In the genomic region with DNA sequence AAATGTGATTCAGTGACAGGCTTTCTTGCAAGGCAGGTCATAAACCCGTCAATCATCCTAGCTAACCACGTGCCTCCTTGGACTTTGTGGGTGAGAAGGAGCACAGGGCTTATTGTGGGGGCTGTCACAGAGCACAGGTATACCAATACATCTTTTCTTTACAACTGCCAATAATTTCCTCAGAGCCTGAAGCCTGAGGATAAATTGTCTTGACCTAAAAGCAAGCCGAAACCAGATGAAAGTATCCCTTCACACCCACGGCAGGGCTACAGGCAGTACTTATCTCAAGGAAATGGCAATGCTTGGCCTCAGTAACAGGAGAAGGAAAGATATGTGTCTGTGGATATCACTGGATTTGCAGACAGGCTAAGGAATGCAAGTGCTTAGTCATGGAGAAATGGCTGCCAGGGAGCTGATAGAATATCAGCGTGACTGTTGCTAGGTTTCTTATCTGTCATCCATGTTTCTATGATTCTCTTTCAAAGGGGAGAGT, we compare ENCODE assay signal across 1 cellular context.
TF ChIP-seq lines count a peak whose summit lies in the region.

No MANE protein-coding gene starts in this region.

TF ChIP-seq in K562, 482 proteins besides CTCF, POLR2A, EP300 and RAD21 (continued from another document and continues in another):
- TF ChIP-seq, protein P1, sequence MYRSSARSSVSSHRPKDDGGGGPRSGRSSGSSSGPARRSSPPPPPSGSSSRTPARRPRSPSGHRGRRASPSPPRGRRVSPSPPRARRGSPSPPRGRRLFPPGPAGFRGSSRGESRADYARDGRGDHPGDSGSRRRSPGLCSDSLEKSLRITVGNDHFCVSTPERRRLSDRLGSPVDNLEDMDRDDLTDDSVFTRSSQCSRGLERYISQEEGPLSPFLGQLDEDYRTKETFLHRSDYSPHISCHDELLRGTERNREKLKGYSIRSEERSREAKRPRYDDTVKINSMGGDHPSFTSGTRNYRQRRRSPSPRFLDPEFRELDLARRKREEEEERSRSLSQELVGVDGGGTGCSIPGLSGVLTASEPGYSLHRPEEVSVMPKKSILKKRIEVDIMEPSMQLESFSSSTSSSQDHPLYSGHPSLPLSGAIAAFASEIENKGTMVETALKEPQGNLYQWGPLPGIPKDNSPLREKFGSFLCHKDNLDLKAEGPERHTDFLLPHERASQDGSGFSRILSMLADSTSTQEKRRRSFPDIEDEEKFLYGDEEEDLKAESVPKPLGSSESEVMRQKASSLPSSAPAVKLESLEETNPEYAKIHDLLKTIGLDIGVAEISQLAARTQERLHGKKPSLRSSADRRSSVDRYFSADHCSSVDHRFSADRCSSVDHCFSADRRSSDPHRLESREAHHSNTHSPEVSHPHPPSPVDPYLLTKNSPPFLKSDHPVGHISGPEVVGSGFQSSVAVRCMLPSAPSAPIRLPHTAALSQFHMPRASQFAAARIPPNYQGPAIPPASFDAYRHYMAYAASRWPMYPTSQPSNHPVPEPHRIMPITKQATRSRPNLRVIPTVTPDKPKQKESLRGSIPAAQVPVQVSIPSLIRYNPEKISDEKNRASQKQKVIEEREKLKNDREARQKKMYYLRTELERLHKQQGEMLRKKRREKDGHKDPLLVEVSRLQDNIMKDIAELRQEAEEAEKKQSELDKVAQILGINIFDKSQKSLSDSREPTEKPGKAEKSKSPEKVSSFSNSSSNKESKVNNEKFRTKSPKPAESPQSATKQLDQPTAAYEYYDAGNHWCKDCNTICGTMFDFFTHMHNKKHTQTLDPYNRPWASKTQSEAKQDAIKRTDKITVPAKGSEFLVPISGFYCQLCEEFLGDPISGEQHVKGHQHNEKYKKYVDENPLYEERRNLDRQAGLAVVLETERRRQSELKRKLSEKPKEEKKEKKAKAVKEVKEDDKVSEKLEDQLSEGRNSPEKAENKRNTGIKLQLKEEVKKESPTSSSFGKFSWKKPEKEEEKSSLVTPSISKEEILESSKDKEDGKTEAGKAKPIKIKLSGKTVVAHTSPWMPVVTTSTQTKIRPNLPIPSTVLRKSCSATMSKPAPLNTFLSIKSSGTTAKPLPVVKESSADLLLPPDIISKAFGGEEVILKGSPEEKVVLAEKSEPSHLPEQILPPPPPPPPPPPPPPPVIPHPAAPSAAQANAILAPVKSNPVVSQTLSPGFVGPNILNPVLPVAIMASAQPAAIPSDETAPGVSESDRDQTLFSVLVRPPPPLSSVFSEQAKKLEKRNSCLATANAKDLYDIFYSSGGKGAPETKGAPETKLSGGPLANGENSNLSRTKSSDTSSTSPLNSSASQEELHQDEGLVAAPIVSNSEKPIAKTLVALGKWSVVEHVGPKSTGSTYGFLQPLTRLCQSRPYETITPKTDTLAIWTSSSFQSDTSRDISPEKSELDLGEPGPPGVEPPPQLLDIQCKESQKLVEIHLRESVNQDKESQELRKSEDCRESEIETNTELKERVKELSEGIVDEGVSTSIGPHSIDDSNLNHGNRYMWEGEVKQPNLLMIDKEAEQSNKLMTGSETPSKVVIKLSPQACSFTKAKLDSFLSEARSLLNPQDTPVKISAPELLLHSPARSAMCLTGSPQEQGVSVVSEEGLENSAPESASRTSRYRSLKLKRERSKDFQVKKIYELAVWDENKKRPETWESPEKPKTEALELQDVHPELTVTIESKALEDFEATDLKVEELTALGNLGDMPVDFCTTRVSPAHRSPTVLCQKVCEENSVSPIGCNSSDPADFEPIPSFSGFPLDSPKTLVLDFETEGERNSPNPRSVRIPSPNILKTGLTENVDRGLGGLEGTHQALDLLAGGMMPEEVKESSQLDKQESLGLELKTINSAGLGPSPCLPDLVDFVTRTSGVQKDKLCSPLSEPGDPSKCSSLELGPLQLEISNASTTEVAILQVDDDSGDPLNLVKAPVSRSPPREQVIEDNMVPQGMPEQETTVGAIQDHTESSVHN (IDR thresholded peaks at IDR 0.05; ENCODE audit: borderline replicate concordance in 1 of 2, low read depth in 1 of 2), result peak in 1 of 2 experiments; percentile 52; a peak in 1 of 4 replicates
- TF ChIP-seq, protein P2, sequence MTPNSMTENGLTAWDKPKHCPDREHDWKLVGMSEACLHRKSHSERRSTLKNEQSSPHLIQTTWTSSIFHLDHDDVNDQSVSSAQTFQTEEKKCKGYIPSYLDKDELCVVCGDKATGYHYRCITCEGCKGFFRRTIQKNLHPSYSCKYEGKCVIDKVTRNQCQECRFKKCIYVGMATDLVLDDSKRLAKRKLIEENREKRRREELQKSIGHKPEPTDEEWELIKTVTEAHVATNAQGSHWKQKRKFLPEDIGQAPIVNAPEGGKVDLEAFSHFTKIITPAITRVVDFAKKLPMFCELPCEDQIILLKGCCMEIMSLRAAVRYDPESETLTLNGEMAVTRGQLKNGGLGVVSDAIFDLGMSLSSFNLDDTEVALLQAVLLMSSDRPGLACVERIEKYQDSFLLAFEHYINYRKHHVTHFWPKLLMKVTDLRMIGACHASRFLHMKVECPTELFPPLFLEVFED (CRISPR knock-in tag; conservative IDR thresholded peaks at IDR 0.05), result no peak
- peak; percentile 82 for TF ChIP-seq BACH1 (tag; IDR thresholded peaks at IDR 0.05)
- no peak for TF ChIP-seq NFXL1 (CRISPR knock-in tag; IDR thresholded peaks at IDR 0.05)
- TF ChIP-seq MAFK (IDR thresholded peaks at IDR 0.05; ENCODE audit: low read length), result peak; percentile 95
- peak; percentile 70; the same call in 1 of the 2 replicates for TF ChIP-seq ATF7 (IDR thresholded peaks at IDR 0.05)
- TF ChIP-seq, protein P3, sequence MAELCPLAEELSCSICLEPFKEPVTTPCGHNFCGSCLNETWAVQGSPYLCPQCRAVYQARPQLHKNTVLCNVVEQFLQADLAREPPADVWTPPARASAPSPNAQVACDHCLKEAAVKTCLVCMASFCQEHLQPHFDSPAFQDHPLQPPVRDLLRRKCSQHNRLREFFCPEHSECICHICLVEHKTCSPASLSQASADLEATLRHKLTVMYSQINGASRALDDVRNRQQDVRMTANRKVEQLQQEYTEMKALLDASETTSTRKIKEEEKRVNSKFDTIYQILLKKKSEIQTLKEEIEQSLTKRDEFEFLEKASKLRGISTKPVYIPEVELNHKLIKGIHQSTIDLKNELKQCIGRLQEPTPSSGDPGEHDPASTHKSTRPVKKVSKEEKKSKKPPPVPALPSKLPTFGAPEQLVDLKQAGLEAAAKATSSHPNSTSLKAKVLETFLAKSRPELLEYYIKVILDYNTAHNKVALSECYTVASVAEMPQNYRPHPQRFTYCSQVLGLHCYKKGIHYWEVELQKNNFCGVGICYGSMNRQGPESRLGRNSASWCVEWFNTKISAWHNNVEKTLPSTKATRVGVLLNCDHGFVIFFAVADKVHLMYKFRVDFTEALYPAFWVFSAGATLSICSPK (IDR thresholded peaks at IDR 0.05; ENCODE audit: borderline replicate concordance), result no peak
- TF ChIP-seq DMBX1 (CRISPR knock-in tag; IDR thresholded peaks at IDR 0.05; ENCODE audit: borderline replicate concordance), result peak; percentile 88
- no peak for TF ChIP-seq MCM7 (IDR thresholded peaks at IDR 0.05)
- TF ChIP-seq HDAC2 (IDR thresholded peaks at IDR 0.05), result peak; percentile 88
- TF ChIP-seq L3MBTL2 (IDR thresholded peaks at IDR 0.05), result peak; percentile 98
- peak; percentile 96 for TF ChIP-seq STAT5A (IDR thresholded peaks at IDR 0.05; ENCODE audit: borderline replicate concordance, low read length)
- peak; percentile 25 for TF ChIP-seq TBP (optimal IDR thresholded peaks at IDR 0.05; ENCODE audit: low read depth, low read length)
- TF ChIP-seq, protein P4, sequence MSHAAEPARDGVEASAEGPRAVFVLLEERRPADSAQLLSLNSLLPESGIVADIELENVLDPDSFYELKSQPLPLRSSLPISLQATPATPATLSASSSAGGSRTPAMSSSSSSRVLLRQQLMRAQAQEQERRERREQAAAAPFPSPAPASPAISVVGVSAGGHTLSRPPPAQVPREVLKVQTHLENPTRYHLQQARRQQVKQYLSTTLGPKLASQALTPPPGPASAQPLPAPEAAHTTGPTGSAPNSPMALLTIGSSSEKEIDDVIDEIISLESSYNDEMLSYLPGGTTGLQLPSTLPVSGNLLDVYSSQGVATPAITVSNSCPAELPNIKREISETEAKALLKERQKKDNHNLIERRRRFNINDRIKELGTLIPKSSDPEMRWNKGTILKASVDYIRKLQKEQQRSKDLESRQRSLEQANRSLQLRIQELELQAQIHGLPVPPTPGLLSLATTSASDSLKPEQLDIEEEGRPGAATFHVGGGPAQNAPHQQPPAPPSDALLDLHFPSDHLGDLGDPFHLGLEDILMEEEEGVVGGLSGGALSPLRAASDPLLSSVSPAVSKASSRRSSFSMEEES (CRISPR knock-in tag; IDR thresholded peaks at IDR 0.05), result no peak
- no peak for TF ChIP-seq ZFX (CRISPR knock-in tag; IDR thresholded peaks at IDR 0.05)
- TF ChIP-seq HNRNPLL (IDR thresholded peaks at IDR 0.05; ENCODE audit: low read depth, low read length, poor library complexity, severe bottlenecking), result no peak
- TF ChIP-seq, protein P5, sequence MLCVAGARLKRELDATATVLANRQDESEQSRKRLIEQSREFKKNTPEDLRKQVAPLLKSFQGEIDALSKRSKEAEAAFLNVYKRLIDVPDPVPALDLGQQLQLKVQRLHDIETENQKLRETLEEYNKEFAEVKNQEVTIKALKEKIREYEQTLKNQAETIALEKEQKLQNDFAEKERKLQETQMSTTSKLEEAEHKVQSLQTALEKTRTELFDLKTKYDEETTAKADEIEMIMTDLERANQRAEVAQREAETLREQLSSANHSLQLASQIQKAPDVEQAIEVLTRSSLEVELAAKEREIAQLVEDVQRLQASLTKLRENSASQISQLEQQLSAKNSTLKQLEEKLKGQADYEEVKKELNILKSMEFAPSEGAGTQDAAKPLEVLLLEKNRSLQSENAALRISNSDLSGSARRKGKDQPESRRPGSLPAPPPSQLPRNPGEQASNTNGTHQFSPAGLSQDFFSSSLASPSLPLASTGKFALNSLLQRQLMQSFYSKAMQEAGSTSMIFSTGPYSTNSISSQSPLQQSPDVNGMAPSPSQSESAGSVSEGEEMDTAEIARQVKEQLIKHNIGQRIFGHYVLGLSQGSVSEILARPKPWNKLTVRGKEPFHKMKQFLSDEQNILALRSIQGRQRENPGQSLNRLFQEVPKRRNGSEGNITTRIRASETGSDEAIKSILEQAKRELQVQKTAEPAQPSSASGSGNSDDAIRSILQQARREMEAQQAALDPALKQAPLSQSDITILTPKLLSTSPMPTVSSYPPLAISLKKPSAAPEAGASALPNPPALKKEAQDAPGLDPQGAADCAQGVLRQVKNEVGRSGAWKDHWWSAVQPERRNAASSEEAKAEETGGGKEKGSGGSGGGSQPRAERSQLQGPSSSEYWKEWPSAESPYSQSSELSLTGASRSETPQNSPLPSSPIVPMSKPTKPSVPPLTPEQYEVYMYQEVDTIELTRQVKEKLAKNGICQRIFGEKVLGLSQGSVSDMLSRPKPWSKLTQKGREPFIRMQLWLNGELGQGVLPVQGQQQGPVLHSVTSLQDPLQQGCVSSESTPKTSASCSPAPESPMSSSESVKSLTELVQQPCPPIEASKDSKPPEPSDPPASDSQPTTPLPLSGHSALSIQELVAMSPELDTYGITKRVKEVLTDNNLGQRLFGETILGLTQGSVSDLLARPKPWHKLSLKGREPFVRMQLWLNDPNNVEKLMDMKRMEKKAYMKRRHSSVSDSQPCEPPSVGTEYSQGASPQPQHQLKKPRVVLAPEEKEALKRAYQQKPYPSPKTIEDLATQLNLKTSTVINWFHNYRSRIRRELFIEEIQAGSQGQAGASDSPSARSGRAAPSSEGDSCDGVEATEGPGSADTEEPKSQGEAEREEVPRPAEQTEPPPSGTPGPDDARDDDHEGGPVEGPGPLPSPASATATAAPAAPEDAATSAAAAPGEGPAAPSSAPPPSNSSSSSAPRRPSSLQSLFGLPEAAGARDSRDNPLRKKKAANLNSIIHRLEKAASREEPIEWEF (CRISPR knock-in tag; IDR thresholded peaks at IDR 0.05), result peak; percentile 48; the same call in 1 of the 2 replicates
- TF ChIP-seq, protein P6, sequence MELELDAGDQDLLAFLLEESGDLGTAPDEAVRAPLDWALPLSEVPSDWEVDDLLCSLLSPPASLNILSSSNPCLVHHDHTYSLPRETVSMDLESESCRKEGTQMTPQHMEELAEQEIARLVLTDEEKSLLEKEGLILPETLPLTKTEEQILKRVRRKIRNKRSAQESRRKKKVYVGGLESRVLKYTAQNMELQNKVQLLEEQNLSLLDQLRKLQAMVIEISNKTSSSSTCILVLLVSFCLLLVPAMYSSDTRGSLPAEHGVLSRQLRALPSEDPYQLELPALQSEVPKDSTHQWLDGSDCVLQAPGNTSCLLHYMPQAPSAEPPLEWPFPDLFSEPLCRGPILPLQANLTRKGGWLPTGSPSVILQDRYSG (tag; conservative IDR thresholded peaks at IDR 0.05; ENCODE audit: low read depth), result peak; percentile 69
- TF ChIP-seq CTBP1 (IDR thresholded peaks at IDR 0.05; ENCODE audit: borderline replicate concordance), result peak; percentile 82; the same call in 1 of the 2 replicates
- TF ChIP-seq DIDO1 (tag; IDR thresholded peaks at IDR 0.05; ENCODE audit: low read depth), result no peak
- TF ChIP-seq, protein P7, sequence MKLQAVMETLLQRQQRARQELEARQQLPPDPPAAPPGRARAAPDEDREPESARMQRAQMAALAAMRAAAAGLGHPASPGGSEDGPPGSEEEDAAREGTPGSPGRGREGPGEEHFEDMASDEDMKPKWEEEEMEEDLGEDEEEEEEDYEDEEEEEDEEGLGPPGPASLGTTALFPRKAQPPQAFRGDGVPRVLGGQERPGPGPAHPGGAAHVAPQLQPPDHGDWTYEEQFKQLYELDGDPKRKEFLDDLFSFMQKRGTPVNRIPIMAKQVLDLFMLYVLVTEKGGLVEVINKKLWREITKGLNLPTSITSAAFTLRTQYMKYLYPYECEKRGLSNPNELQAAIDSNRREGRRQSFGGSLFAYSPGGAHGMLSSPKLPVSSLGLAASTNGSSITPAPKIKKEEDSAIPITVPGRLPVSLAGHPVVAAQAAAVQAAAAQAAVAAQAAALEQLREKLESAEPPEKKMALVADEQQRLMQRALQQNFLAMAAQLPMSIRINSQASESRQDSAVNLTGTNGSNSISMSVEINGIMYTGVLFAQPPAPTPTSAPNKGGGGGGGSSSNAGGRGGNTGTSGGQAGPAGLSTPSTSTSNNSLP (IDR thresholded peaks at IDR 0.05; ENCODE audit: borderline replicate concordance, low read depth, low read length), result peak; percentile 57; the same call in 1 of the 2 replicates
- TF ChIP-seq, protein P8, sequence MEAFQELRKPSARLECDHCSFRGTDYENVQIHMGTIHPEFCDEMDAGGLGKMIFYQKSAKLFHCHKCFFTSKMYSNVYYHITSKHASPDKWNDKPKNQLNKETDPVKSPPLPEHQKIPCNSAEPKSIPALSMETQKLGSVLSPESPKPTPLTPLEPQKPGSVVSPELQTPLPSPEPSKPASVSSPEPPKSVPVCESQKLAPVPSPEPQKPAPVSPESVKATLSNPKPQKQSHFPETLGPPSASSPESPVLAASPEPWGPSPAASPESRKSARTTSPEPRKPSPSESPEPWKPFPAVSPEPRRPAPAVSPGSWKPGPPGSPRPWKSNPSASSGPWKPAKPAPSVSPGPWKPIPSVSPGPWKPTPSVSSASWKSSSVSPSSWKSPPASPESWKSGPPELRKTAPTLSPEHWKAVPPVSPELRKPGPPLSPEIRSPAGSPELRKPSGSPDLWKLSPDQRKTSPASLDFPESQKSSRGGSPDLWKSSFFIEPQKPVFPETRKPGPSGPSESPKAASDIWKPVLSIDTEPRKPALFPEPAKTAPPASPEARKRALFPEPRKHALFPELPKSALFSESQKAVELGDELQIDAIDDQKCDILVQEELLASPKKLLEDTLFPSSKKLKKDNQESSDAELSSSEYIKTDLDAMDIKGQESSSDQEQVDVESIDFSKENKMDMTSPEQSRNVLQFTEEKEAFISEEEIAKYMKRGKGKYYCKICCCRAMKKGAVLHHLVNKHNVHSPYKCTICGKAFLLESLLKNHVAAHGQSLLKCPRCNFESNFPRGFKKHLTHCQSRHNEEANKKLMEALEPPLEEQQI (IDR thresholded peaks at IDR 0.05), result peak; percentile 96
- TF ChIP-seq RCOR1 (IDR thresholded peaks at IDR 0.05; ENCODE audit: borderline replicate concordance in 1 of 2, low read depth in 2 of 2, low read length in 2 of 2), result peak; percentile 34 to 94; a peak in 3 of 4 replicates
